21 cellular contexts compared by ENCODE assay signal in genomic region chr10:106910666-106911065, GRCh38.
"Had no signal": no experiment of that assay in that cellular context is flagged by ENCODE, and none has a peak within 500 bp of the region (broad histone marks: within the 10 kb centered on the region; RNA-seq: fewer than 3 reads in every experiment).

No MANE protein-coding gene starts in this region.

- H3K36me3 Mint-ChIP-seq: mesothelial cell of epicardium, naive B cell had no signal

- H3K27ac Mint-ChIP-seq: mesothelial cell of epicardium, naive B cell had no signal

- H3K27ac ChIP-seq: coronary artery, dorsolateral prefrontal cortex, esophagus squamous epithelium, gastrocnemius medialis, heart right ventricle, left lung, lower lobe of right lung had no signal

- H3K9me3 ChIP-seq: esophagus squamous epithelium, gastrocnemius medialis, heart right ventricle, left lung, lower lobe of right lung, mucosa of descending colon had no signal

- H3K36me3 ChIP-seq: esophagus squamous epithelium, gastrocnemius medialis, heart right ventricle, left lung, lower lobe of right lung had no signal

- H3K4me1 ChIP-seq: esophagus squamous epithelium, gastrocnemius medialis, heart right ventricle, left lung, lower lobe of right lung had no signal

- ATAC-seq: gastrocnemius medialis, heart right ventricle, left cardiac atrium, left lung, left ventricle myocardium superior, lower lobe of right lung, mucosa of descending colon had no signal

- H3K4me3 Mint-ChIP-seq: mesothelial cell of epicardium, naive B cell had no signal

- DNase-seq: dermis blood vessel endothelial cell; dorsolateral prefrontal cortex; effector CD4-positive, alpha-beta T cell; effector memory CD4-positive, alpha-beta T cell; esophagus squamous epithelium; foreskin fibroblast; foreskin melanocyte; gastrocnemius medialis; glutamatergic neuron; head of caudate nucleus; heart right ventricle; hippocampal formation; left cardiac atrium; left lung; left ventricle myocardium superior; lower lobe of right lung; mesenchymal stem cell; mucosa of descending colon; naive B cell had no signal

- H3K4me1 Mint-ChIP-seq: mesothelial cell of epicardium, naive B cell had no signal

- H3K9me3 Mint-ChIP-seq: mesothelial cell of epicardium had no signal

- H3K4me3 ChIP-seq: coronary artery, dorsolateral prefrontal cortex, esophagus squamous epithelium, gastrocnemius medialis, heart right ventricle, left lung, lower lobe of right lung, mucosa of descending colon had no signal

- H3K27me3 ChIP-seq: esophagus squamous epithelium, gastrocnemius medialis, left lung had no signal
